In genomic region chr6:10579803-10580202, GRCh38 we compare ENCODE assay signal across 20 cellular contexts. TPM values are rescaled to one million over a fixed set of nuclear protein-coding genes. Genes with fewer than 3 reads are reported as not detected.
DNase-seq lines count a peak whose midpoint lies in the region; TF ChIP-seq lines count a peak whose summit lies in the region.
"Had no signal": no experiment of that assay in that cellular context is flagged by ENCODE, and none has a peak within 500 bp of the region (broad histone marks: within the 10 kb centered on the region; RNA-seq: fewer than 3 reads in every experiment).

No MANE protein-coding gene starts in this region.

- no peak for TF ChIP-seq EP300 in esophagus muscularis mucosa (IDR thresholded peaks at IDR 0.05)

- H3K4me3 ChIP-seq in Caco-2 (ENCODE audit: low read depth, low read length) (no peak overlapping the region), HEK293 (ENCODE audit: low read depth, low read length) (no peak overlapping the region), esophagus muscularis mucosa (no peak overlapping the region), rectal smooth muscle tissue (ENCODE audit: low read length) (no peak overlapping the region), SJCRH30 (no peak overlapping the region)
- H3K4me3 ChIP-seq: A549; BLaER1 treated with 17β-estradiol and CSF1 and Interleukin-3, amounts not matched to agents 10 nM and 100 nM had no signal

- peaks cover 53% of the 10 kb centered on the region for H3K36me3 Mint-ChIP-seq in Caco-2 (ENCODE audit: insufficient read depth, unreplicated experiment)

- peaks cover 33% of the 10 kb centered on the region for H3K4me1 Mint-ChIP-seq in Caco-2 (ENCODE audit: low read depth, unreplicated experiment)

- H3K4me1 ChIP-seq in Caco-2 (peaks cover 41% of the 10 kb centered on the region), HEK293 (ENCODE audit: control insufficient read depth, insufficient read depth, low read length) (peaks cover 17% of the 10 kb centered on the region), esophagus muscularis mucosa (peaks cover 12 to 45% (median 38%) of the 10 kb centered on the region in 4 donors), rectal smooth muscle tissue (ENCODE audit: control insufficient read depth, insufficient read depth, low read length) (no peaks in the 10 kb centered on the region), SJCRH30 (no peaks in the 10 kb centered on the region; the same call in 1 of the 2 replicates)
- H3K4me1 ChIP-seq: A549 had no signal

- H3K27ac ChIP-seq in HEK293 (ENCODE audit: extremely low read depth, low read depth, low read length) = no peak overlapping the region
- peak overlapping the region; percentile 25 to 57 (median 49) for H3K27ac ChIP-seq in esophagus muscularis mucosa (replicated peaks in 1 of 4)
- peak overlapping the region; percentile 16 for H3K27ac ChIP-seq in rectal smooth muscle tissue (ENCODE audit: low read depth, low read length)
- no peak overlapping the region for H3K27ac ChIP-seq in SJCRH30
- H3K27ac ChIP-seq in caudate nucleus (ENCODE audit: low read depth, low read length) = no peak overlapping the region
- H3K27ac ChIP-seq: A549; BLaER1 treated with 17β-estradiol and CSF1 and Interleukin-3, amounts not matched to agents 10 nM and 100 nM; HL-60 had no signal

- peaks cover 2% of the 10 kb centered on the region; the same call in 1 of the 2 replicates for H3K36me3 ChIP-seq in Caco-2 (ENCODE audit: control insufficient read depth, insufficient read depth, low read length)
- H3K36me3 ChIP-seq in HEK293 (ENCODE audit: control insufficient read depth in 2 of 2, insufficient read depth in 1 of 2, low read length in 2 of 2) = no peaks in the 10 kb centered on the region
- no peaks in the 10 kb centered on the region for H3K36me3 ChIP-seq in esophagus muscularis mucosa
- H3K36me3 ChIP-seq in rectal smooth muscle tissue (ENCODE audit: control insufficient read depth, insufficient read depth, low read length) = no peaks in the 10 kb centered on the region
- no peaks in the 10 kb centered on the region for H3K36me3 ChIP-seq in SJCRH30
- H3K36me3 ChIP-seq: BLaER1 treated with 17β-estradiol and CSF1 and Interleukin-3, amounts not matched to agents 10 nM and 100 nM had no signal

- no peaks in the 10 kb centered on the region for H3K27me3 Mint-ChIP-seq in Caco-2 (ENCODE audit: insufficient read depth, unreplicated experiment)
- H3K27me3 Mint-ChIP-seq: CD4-positive, alpha-beta T cell had no signal

- TF ChIP-seq CTCF in Caco-2 (IDR thresholded peaks at IDR 0.05; ENCODE audit: insufficient read depth in 1 of 2, low read depth in 1 of 2, low read length in 1 of 2, severe bottlenecking in 1 of 2, unreplicated experiment in 1 of 2) = no peak
- TF ChIP-seq CTCF in HEK293 (tag by site-specific recombination; IDR thresholded peaks at IDR 0.05) = no peak
- no peak for TF ChIP-seq CTCF in esophagus muscularis mucosa (IDR thresholded peaks at IDR 0.05)

- CTCF ChIA-PET in Caco-2 (lab: Charles Lee) = no interaction called here
- CTCF ChIA-PET in HEK293 (lab: Yijun Ruan, JAX) = interaction anchor here (0.6 to 1.6 kb wide), 5 partner anchors 20 to 115 kb away, joined by 3 to 5 read pairs (median 3); no protein-coding TSS in a partner anchor

- DNase-seq in Caco-2 = no peak
- no peak for DNase-seq in esophagus muscularis mucosa (ENCODE audit: extremely low spot score)
- no peak for DNase-seq in SJCRH30
- no peak for DNase-seq in activated effector memory CD4-positive, alpha-beta T cell treated with anti-CD3 and anti-CD28 coated beads, Interleukin-2, amount 50 U/mL, for 16 hours
- no peak for DNase-seq in caudate nucleus (lab: John Stamatoyannopoulos, UW)
- DNase-seq: AML-193; CD4-positive, alpha-beta T cell; GOT3; Karpas-422; NCI-H1092; NCI-H1417 treated with DMSO at 0.1 percent for 48 hours; NCI-H1694 treated with DMSO at 0.1 percent for 48 hours; NCI-H2081 treated with DMSO at 0.1 percent for 48 hours; NK-92 treated with Interleukin-12 subunit alpha and Interleukin-12 subunit beta, amount 100 ng/mL, for 24 hours; PC-3 had no signal

- no peak overlapping the region for H3K4me3 Mint-ChIP-seq in Caco-2 (ENCODE audit: unreplicated experiment)
- H3K4me3 Mint-ChIP-seq: CD4-positive, alpha-beta T cell had no signal

- H3K9me3 ChIP-seq in Caco-2 (0 out of 2 replicates have a peak, but pooled peaks cover 3% of the 10 kb centered on the region), HEK293 (ENCODE audit: control insufficient read depth, insufficient read depth, low read depth, low read length) (no peaks in the 10 kb centered on the region), esophagus muscularis mucosa (no peaks in the 10 kb centered on the region), SJCRH30 (replicated peaks) (no peaks in the 10 kb centered on the region)
- H3K9me3 ChIP-seq: A549; BLaER1 treated with 17β-estradiol and CSF1 and Interleukin-3, amounts not matched to agents 10 nM and 100 nM had no signal

- WGBS in esophagus muscularis mucosa = 63% methylated on average over 4 of the region's 4 CpGs

- H3K9ac ChIP-seq in rectal smooth muscle tissue (ENCODE audit: low read length) = no peak overlapping the region
- H3K9ac ChIP-seq: BLaER1 treated with 17β-estradiol and CSF1 and Interleukin-3, amounts not matched to agents 10 nM and 100 nM had no signal

- no TSS peak for BruUV-seq in Caco-2 (replicated peaks; lab: Mats Ljungman, UMichigan)

- POLR2A ChIA-PET in Caco-2 (lab: Charles Lee) (no interaction called here), HEK293 (lab: Yijun Ruan, JAX) (no interaction called here)

- intact Hi-C loops in Caco-2 (cut with micrococcal nuclease; ENCODE audit: unreplicated experiment) = loop anchor here (10.0 kb wide), 1 partner anchor 115 kb away; the partner anchor contains the start of genes C6orf52 and PAK1IP1
- intact Hi-C loops in esophagus muscularis mucosa (cut with DNase I) = no loop called here

- peak overlapping the region; percentile 23 for H3K27ac Mint-ChIP-seq in Caco-2 (ENCODE audit: unreplicated experiment)
- H3K27ac Mint-ChIP-seq: CD4-positive, alpha-beta T cell had no signal

- H3K27me3 ChIP-seq in Caco-2 (replicated peaks; ENCODE audit: control insufficient read depth, insufficient read depth, low read length) (no peaks in the 10 kb centered on the region), esophagus muscularis mucosa (no peaks in the 10 kb centered on the region), rectal smooth muscle tissue (ENCODE audit: control insufficient read depth, insufficient read depth, low read length) (no peaks in the 10 kb centered on the region), SJCRH30 (no peaks in the 10 kb centered on the region)
- H3K27me3 ChIP-seq: BLaER1 treated with 17β-estradiol and CSF1 and Interleukin-3, amounts not matched to agents 10 nM and 100 nM had no signal

- H3K9me3 Mint-ChIP-seq in Caco-2 (ENCODE audit: unreplicated experiment) = no peaks in the 10 kb centered on the region

- TF ChIP-seq POLR2A in esophagus muscularis mucosa (IDR thresholded peaks at IDR 0.05; ENCODE audit: low read depth) = no peak

TF ChIP-seq in HEK293, 187 proteins besides CTCF, POLR2A, EP300 and RAD21:
- TF ChIP-seq ZNF10 (tag by site-specific recombination; IDR thresholded peaks at IDR 0.05) (0 out of 2 replicates have a peak, but pooled peaks have one; percentile 52), ZNF335 (tag by site-specific recombination; conservative IDR thresholded peaks at IDR 0.05) (peak; percentile 53), ZNF341 (tag by site-specific recombination; IDR thresholded peaks at IDR 0.05; ENCODE audit: low read depth) (no peak)

RNA-seq across cellular contexts. Expression of gene GCNT2, which starts 58.7 kb away (rescaled TPM):
- total RNA-seq in Caco-2 (2022) (68.1 and 70.7 TPM in 2 replicates), esophagus muscularis mucosa (10 to 100 TPM; 15.8 to 23.2 (median 19.4) TPM)
- total RNA-seq in SJCRH30 (2014; rRNA removed; shearing (Covaris generic)) = 0.14 and 0.28 TPM in 2 replicates

Comparison
In these comparisons a context has a peak if more than half of its experiments do, and no peak if none do; other contexts are left out.
1. H3K27ac ChIP-seq: peak in esophagus muscularis mucosa (4 of 4) and rectal smooth muscle tissue (single experiment); none in HEK293 (single experiment), SJCRH30 (single experiment) and caudate nucleus (single experiment).
2. RNA of gene GCNT2, which starts 58.7 kb away (total RNA-seq): 68.1 to 70.7 TPM in Caco-2 and 15.8 to 23.2 TPM in esophagus muscularis mucosa; 0.14 to 0.28 TPM in SJCRH30; every median in the first group is over 10 times any median in the second.